Comparison of ENCODE assay signal across 1 cellular context in genomic region chr20:45235995-45236394, GRCh38.
TF ChIP-seq lines count a peak whose summit lies in the region.

No MANE protein-coding gene starts in this region.

TF ChIP-seq in endothelial cell of umbilical vein, 7 proteins besides CTCF, POLR2A, EP300 and RAD21:
- TF ChIP-seq FOS (IDR thresholded peaks at IDR 0.05; ENCODE audit: borderline replicate concordance, insufficient read depth, low read length) (no peak), EZH2 (IDR thresholded peaks at IDR 0.05; ENCODE audit: borderline replicate concordance, low read depth, low read length, severe bottlenecking) (no peak), POLR2AphosphoS5 (IDR thresholded peaks at IDR 0.05; ENCODE audit: insufficient read depth, low read depth, low read length) (no peak), GATA2 (IDR thresholded peaks at IDR 0.05; ENCODE audit: insufficient read depth, insufficient read length, low read depth, low read length) (no peak), MAX (IDR thresholded peaks at IDR 0.05; ENCODE audit: insufficient read depth, insufficient read length) (no peak), MYC (IDR thresholded peaks at IDR 0.05; ENCODE audit: low read depth, low read length) (no peak), JUN (IDR thresholded peaks at IDR 0.05; ENCODE audit: borderline replicate concordance, insufficient read depth, insufficient read length, low read depth) (no peak)
